In the genomic region with DNA sequence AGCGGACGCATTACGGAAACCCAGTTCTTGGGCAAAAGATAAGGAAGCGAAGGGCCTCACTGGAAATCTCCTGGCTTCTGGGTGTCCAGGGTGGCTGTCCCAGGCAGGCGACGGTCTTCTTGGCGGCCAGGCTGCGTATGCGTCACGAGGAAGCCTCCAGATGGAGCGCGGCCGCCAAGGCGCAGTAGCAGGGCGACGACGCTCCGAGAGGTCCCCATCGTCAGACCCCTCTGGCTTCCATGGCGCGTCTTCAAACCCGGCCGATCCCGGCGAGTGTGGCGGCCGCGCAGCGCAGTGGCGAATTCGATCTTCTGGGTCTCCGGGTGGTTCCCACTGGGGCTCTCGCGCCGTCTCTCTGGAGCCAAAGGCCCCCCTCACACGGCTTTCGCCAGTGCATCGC, we compare ENCODE assay signal across 12 cellular contexts. TPM values are rescaled to one million over a fixed set of nuclear protein-coding genes. Genes with fewer than 3 reads are reported as not detected.
DNase-seq lines count a peak whose midpoint lies in the region; ATAC-seq and TF ChIP-seq lines count a peak whose summit lies in the region.
"Had no signal": no experiment of that assay in that cellular context is flagged by ENCODE, and none has a peak within 500 bp of the region (broad histone marks: within the 10 kb centered on the region; RNA-seq: fewer than 3 reads in every experiment).

No MANE protein-coding gene starts in this region.

- H3K27ac Mint-ChIP-seq in neural progenitor cell: peak overlapping the region; percentile 65

- no peaks in the 10 kb centered on the region for H3K79me2 ChIP-seq in neural progenitor cell (ENCODE audit: low read depth)

- H3K27ac ChIP-seq in neural progenitor cell (no peak overlapping the region), SJCRH30 (no peak overlapping the region)

- H3K36me3 ChIP-seq in neural progenitor cell (no peaks in the 10 kb centered on the region), SJCRH30 (no peaks in the 10 kb centered on the region)

- no peak overlapping the region for H2AFZ ChIP-seq in neural progenitor cell (replicated peaks)

- no peaks in the 10 kb centered on the region for H3K27me3 ChIP-seq in neural progenitor cell
- H3K27me3 ChIP-seq in SJCRH30: no peaks in the 10 kb centered on the region

- TF ChIP-seq CTCF in AG10803 (conservative IDR thresholded peaks at IDR 0.05; ENCODE audit: low read length): no peak
- TF ChIP-seq CTCF in GM12865 (IDR thresholded peaks at IDR 0.05; ENCODE audit: insufficient read depth, low read depth, low read length, missing control alignments): no peak
- no peak for TF ChIP-seq CTCF in choroid plexus epithelial cell (conservative IDR thresholded peaks at IDR 0.05; ENCODE audit: low read depth, low read length)
- TF ChIP-seq CTCF in neural progenitor cell (IDR thresholded peaks at IDR 0.05): no peak

- H3K9ac ChIP-seq in neural progenitor cell: no peak overlapping the region

- H3K9me3 ChIP-seq in neural progenitor cell (ENCODE audit: low read depth) (no peaks in the 10 kb centered on the region), SJCRH30 (replicated peaks) (no peaks in the 10 kb centered on the region)

- H3K4me1 ChIP-seq in neural progenitor cell (no peaks in the 10 kb centered on the region), SJCRH30 (no peaks in the 10 kb centered on the region)

- H3K4me1 Mint-ChIP-seq in neural progenitor cell: peaks cover 4% of the 10 kb centered on the region

- H4K20me1 ChIP-seq in neural progenitor cell (ENCODE audit: low read depth): no peaks in the 10 kb centered on the region

- H3K4me3 ChIP-seq in AG10803 (ENCODE audit: low read length): peak overlapping the region; percentile 45
- peak overlapping the region; percentile 29; the same call in 1 of the 2 replicates for H3K4me3 ChIP-seq in GM12865 (ENCODE audit: low read depth, low read length)
- peak overlapping the region; percentile 21 for H3K4me3 ChIP-seq in choroid plexus epithelial cell (ENCODE audit: low read depth, low read length)
- no peak overlapping the region for H3K4me3 ChIP-seq in neural progenitor cell
- H3K4me3 ChIP-seq in SJCRH30: no peak overlapping the region

- DNase-seq in AG10803 (ENCODE audit: low read depth) (no peak), GM12865 (ENCODE audit: low read depth) (no peak), choroid plexus epithelial cell (ENCODE audit: low read depth) (no peak), neural progenitor cell (ENCODE audit: low spot score) (no peak), SJCRH30 (no peak), GM03348 (ENCODE audit: low spot score) (no peak)
- DNase-seq: amniotic stem cell; NCI-H187 treated with DMSO at 0.1 percent for 48 hours; NCI-H774; stimulated activated CD4-positive, alpha-beta T cell treated with anti-CD3 and anti-CD28 coated beads, Interleukin-12 subunit alpha, Interleukin-12 subunit beta, amount 100 ng/mL, for 4 hours had no signal

- H3K4me2 ChIP-seq in neural progenitor cell: no peak overlapping the region

- H3K27me3 Mint-ChIP-seq in neural progenitor cell (ENCODE audit: insufficient read depth, low read depth): peaks cover 7% of the 10 kb centered on the region

- H3K9me3 Mint-ChIP-seq in neural progenitor cell: no peaks in the 10 kb centered on the region

- H3F3A ChIP-seq in neural progenitor cell (ENCODE audit: low read depth): no peaks in the 10 kb centered on the region

- ATAC-seq in GM18909 (IDR thresholded peaks at IDR 0.05; ENCODE audit: poor library complexity, unreplicated experiment) (no peak), HG03280 (IDR thresholded peaks at IDR 0.05; ENCODE audit: unreplicated experiment) (no peak)

- no peaks in the 10 kb centered on the region for H3K36me3 Mint-ChIP-seq in neural progenitor cell

- H3K4me3 Mint-ChIP-seq in neural progenitor cell: no peak overlapping the region

RNA-seq across cellular contexts. Expression of a gene that starts 13.8 kb away (rescaled TPM):
- total RNA-seq in neural progenitor cell (ENCODE audit: low replicate concordance): not detected in 2 replicates
- total RNA-seq in SJCRH30 (2014; rRNA removed; shearing (Covaris generic)): not detected in 2 replicates

RNA-seq across cellular contexts. Expression of a gene that starts 54.2 kb away (rescaled TPM):
- total RNA-seq in neural progenitor cell (ENCODE audit: low replicate concordance): not detected in 2 replicates
- total RNA-seq in SJCRH30 (2014; rRNA removed; shearing (Covaris generic)): 0.13 TPM in 1 of 2 replicates, not detected in the other

Comparison
In these comparisons a context has a peak if more than half of its experiments do, and no peak if none do; other contexts are left out.
1. H3K4me3 ChIP-seq: peak in AG10803 (single experiment), GM12865 (single experiment) and choroid plexus epithelial cell (single experiment); none in neural progenitor cell (single experiment) and SJCRH30 (single experiment).